ENCODE assay signal across 8 cellular contexts in genomic region chr5:91280062-91280941, GRCh38.
DNase-seq lines count a peak whose midpoint lies in the region; ATAC-seq, FAIRE-seq and TF ChIP-seq lines count a peak whose summit lies in the region.

No MANE protein-coding gene starts in this region.

- peak overlapping the region; percentile 88 for H3K4me3 ChIP-seq in GM12865 (ENCODE audit: low read depth, low read length)
- peak overlapping the region; percentile 55 to 56 for H3K4me3 ChIP-seq in right atrium auricular region
- peak overlapping the region; percentile 64 for H3K4me3 ChIP-seq in psoas muscle

- peak; percentile 97 for ATAC-seq in HG02642 (IDR thresholded peaks at IDR 0.05; ENCODE audit: poor library complexity, unreplicated experiment)
- ATAC-seq in T-helper 17 cell = peak; percentile 92
- peak; percentile 97 to 99 (median 98) for ATAC-seq in psoas muscle

- 1% methylated on average over 47 to 54 of the region's 54 CpGs for WGBS in psoas muscle, 3 donors

- peak overlapping the region; percentile 96 for H3K27ac Mint-ChIP-seq in T-helper 17 cell

- H3K4me1 Mint-ChIP-seq in T-helper 17 cell = peaks cover 28% of the 10 kb centered on the region

- no peaks in the 10 kb centered on the region for H3K27me3 ChIP-seq in right atrium auricular region
- H3K27me3 ChIP-seq in psoas muscle (ENCODE audit: insufficient read depth in 3 of 3, low read length in 2 of 3) = no peaks in the 10 kb centered on the region

- intact Hi-C loops in psoas muscle (cut with DNase I) = loop anchor here in 1 of 2 donors (1.0 to 2.0 kb wide), 2 partner anchors 32 to 101 kb away; no protein-coding TSS in a partner anchor

- TF ChIP-seq CTCF in GM12865 (IDR thresholded peaks at IDR 0.05; ENCODE audit: insufficient read depth, low read depth, low read length, missing control alignments) (no peak), right atrium auricular region (IDR thresholded peaks at IDR 0.05) (peak in 1 of 2 donors; percentile 27), psoas muscle (IDR thresholded peaks at IDR 0.05) (no peak)

- peak; percentile 92 for DNase-seq in GM12865 (ENCODE audit: low read depth)
- peak; percentile 68 for DNase-seq in NCI-H1105 treated with DMSO at 0.1 percent for 48 hours (lab: John Stamatoyannopoulos, UW)
- peak; percentile 71 to 79 (median 78) for DNase-seq in T-helper 17 cell
- peak; percentile 96 for DNase-seq in right atrium auricular region (ENCODE audit: low spot score)
- DNase-seq in psoas muscle = peak; percentile 95 to 97
- peak; percentile 95 for DNase-seq in urothelium cell line (ENCODE audit: low spot score)

- H3K27me3 Mint-ChIP-seq in T-helper 17 cell = no peaks in the 10 kb centered on the region

- H3K36me3 ChIP-seq in right atrium auricular region = no peaks in the 10 kb centered on the region
- H3K36me3 ChIP-seq in psoas muscle (ENCODE audit: insufficient read depth in 1 of 2, low read depth in 1 of 2) = no peaks in the 10 kb centered on the region

- peaks cover 0 to 13% of the 10 kb centered on the region in 2 donors for H3K4me1 ChIP-seq in right atrium auricular region
- H3K4me1 ChIP-seq in psoas muscle = peaks cover 12% of the 10 kb centered on the region

- H3K4me3 Mint-ChIP-seq in T-helper 17 cell = peak overlapping the region; percentile 96

- peak overlapping the region; percentile 90 for H3K27ac ChIP-seq in angular gyrus (ENCODE audit: low read depth, low read length)
- peak overlapping the region; percentile 85 to 92 for H3K27ac ChIP-seq in right atrium auricular region
- peak overlapping the region; percentile 96 for H3K27ac ChIP-seq in psoas muscle

- no peaks in the 10 kb centered on the region for H3K36me3 Mint-ChIP-seq in T-helper 17 cell (ENCODE audit: low read depth)

- FAIRE-seq in urothelium cell line (lab: Jason Lieb, UNC) = peak; percentile 74

- H3K9me3 ChIP-seq in T-helper 17 cell (ENCODE audit: control insufficient read depth, low read length, poor library complexity, severe bottlenecking) = no peaks in the 10 kb centered on the region
- no peaks in the 10 kb centered on the region for H3K9me3 ChIP-seq in right atrium auricular region
- H3K9me3 ChIP-seq in psoas muscle = no peaks in the 10 kb centered on the region

Comparison
In these comparisons a context has a peak if more than half of its experiments do, and no peak if none do; other contexts are left out.
1. Peak in every context shown above with its lines: DNase-seq, ATAC-seq, H3K4me3 ChIP-seq and H3K27ac ChIP-seq.